2 cellular contexts compared by ENCODE assay signal in the genomic region with DNA sequence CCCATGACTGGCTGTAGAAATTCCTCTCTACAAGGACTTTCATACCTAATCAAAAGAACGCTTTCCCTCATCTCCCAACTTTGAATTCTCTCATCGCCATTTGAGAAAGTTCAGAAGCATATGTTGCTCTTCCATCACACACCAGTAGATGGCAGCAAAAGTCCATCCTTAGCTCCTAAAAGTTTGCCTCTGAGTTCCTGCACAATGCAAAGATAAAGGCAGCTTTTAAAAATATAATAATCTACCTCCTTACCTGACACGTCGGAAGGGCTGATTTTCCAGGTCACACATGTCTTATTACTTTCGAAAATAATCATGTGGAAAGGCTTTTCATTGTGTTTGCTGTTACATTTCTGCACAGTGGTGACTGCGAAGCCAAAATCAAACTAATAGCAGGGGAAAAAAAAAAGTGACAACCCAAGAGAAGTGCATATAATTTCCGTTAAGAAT.
TF ChIP-seq lines count a peak whose summit lies in the region.

No MANE protein-coding gene starts in this region.

TF ChIP-seq in HCT116, 20 proteins besides CTCF, POLR2A, EP300 and RAD21 (continued from another document):
- TF ChIP-seq, protein P1, sequence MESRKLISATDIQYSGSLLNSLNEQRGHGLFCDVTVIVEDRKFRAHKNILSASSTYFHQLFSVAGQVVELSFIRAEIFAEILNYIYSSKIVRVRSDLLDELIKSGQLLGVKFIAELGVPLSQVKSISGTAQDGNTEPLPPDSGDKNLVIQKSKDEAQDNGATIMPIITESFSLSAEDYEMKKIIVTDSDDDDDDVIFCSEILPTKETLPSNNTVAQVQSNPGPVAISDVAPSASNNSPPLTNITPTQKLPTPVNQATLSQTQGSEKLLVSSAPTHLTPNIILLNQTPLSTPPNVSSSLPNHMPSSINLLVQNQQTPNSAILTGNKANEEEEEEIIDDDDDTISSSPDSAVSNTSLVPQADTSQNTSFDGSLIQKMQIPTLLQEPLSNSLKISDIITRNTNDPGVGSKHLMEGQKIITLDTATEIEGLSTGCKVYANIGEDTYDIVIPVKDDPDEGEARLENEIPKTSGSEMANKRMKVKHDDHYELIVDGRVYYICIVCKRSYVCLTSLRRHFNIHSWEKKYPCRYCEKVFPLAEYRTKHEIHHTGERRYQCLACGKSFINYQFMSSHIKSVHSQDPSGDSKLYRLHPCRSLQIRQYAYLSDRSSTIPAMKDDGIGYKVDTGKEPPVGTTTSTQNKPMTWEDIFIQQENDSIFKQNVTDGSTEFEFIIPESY (IDR thresholded peaks at IDR 0.05; ENCODE audit: extremely low read depth, insufficient replicate concordance, low read length): no peak
- TF ChIP-seq FOSL1 (IDR thresholded peaks at IDR 0.05; ENCODE audit: low read depth) (no peak), ZFX (IDR thresholded peaks at IDR 0.05) (no peak), CBX3 (IDR thresholded peaks at IDR 0.05; ENCODE audit: low read depth) (no peak), CEBPB (IDR thresholded peaks at IDR 0.05; ENCODE audit: low read depth) (no peak), TCF7L2 (IDR thresholded peaks at IDR 0.05; ENCODE audit: borderline replicate concordance, extremely low read depth, insufficient read depth, insufficient read length) (no peak), SIN3A (IDR thresholded peaks at IDR 0.05; ENCODE audit: low read depth) (no peak), JUND (IDR thresholded peaks at IDR 0.05) (no peak), YY1 (IDR thresholded peaks at IDR 0.05; ENCODE audit: extremely low read depth, insufficient replicate concordance, low read depth, low read length) (no peak), EZH2phosphoT487 (IDR thresholded peaks at IDR 0.05; ENCODE audit: borderline replicate concordance) (no peak), ELF1 (IDR thresholded peaks at IDR 0.05; ENCODE audit: borderline replicate concordance, low read depth) (no peak), EZH2 (IDR thresholded peaks at IDR 0.05) (no peak), EGR1 (IDR thresholded peaks at IDR 0.05; ENCODE audit: low read depth) (no peak), SP1 (IDR thresholded peaks at IDR 0.05; ENCODE audit: low read depth) (no peak), POLR2AphosphoS5 (IDR thresholded peaks at IDR 0.05; ENCODE audit: low read depth, low read length) (no peak)
- TF ChIP-seq, protein P2, sequence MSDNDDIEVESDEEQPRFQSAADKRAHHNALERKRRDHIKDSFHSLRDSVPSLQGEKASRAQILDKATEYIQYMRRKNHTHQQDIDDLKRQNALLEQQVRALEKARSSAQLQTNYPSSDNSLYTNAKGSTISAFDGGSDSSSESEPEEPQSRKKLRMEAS (IDR thresholded peaks at IDR 0.05): no peak
- TF ChIP-seq, protein P3, sequence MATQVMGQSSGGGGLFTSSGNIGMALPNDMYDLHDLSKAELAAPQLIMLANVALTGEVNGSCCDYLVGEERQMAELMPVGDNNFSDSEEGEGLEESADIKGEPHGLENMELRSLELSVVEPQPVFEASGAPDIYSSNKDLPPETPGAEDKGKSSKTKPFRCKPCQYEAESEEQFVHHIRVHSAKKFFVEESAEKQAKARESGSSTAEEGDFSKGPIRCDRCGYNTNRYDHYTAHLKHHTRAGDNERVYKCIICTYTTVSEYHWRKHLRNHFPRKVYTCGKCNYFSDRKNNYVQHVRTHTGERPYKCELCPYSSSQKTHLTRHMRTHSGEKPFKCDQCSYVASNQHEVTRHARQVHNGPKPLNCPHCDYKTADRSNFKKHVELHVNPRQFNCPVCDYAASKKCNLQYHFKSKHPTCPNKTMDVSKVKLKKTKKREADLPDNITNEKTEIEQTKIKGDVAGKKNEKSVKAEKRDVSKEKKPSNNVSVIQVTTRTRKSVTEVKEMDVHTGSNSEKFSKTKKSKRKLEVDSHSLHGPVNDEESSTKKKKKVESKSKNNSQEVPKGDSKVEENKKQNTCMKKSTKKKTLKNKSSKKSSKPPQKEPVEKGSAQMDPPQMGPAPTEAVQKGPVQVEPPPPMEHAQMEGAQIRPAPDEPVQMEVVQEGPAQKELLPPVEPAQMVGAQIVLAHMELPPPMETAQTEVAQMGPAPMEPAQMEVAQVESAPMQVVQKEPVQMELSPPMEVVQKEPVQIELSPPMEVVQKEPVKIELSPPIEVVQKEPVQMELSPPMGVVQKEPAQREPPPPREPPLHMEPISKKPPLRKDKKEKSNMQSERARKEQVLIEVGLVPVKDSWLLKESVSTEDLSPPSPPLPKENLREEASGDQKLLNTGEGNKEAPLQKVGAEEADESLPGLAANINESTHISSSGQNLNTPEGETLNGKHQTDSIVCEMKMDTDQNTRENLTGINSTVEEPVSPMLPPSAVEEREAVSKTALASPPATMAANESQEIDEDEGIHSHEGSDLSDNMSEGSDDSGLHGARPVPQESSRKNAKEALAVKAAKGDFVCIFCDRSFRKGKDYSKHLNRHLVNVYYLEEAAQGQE (IDR thresholded peaks at IDR 0.05; ENCODE audit: low read depth): no peak

TF ChIP-seq in WTC11, 78 proteins besides CTCF, POLR2A, EP300 and RAD21 (continued from another document):
- TF ChIP-seq, protein P4, sequence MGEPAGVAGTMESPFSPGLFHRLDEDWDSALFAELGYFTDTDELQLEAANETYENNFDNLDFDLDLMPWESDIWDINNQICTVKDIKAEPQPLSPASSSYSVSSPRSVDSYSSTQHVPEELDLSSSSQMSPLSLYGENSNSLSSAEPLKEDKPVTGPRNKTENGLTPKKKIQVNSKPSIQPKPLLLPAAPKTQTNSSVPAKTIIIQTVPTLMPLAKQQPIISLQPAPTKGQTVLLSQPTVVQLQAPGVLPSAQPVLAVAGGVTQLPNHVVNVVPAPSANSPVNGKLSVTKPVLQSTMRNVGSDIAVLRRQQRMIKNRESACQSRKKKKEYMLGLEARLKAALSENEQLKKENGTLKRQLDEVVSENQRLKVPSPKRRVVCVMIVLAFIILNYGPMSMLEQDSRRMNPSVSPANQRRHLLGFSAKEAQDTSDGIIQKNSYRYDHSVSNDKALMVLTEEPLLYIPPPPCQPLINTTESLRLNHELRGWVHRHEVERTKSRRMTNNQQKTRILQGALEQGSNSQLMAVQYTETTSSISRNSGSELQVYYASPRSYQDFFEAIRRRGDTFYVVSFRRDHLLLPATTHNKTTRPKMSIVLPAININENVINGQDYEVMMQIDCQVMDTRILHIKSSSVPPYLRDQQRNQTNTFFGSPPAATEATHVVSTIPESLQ (CRISPR knock-in tag; IDR thresholded peaks at IDR 0.05): no peak
- TF ChIP-seq, protein P5, sequence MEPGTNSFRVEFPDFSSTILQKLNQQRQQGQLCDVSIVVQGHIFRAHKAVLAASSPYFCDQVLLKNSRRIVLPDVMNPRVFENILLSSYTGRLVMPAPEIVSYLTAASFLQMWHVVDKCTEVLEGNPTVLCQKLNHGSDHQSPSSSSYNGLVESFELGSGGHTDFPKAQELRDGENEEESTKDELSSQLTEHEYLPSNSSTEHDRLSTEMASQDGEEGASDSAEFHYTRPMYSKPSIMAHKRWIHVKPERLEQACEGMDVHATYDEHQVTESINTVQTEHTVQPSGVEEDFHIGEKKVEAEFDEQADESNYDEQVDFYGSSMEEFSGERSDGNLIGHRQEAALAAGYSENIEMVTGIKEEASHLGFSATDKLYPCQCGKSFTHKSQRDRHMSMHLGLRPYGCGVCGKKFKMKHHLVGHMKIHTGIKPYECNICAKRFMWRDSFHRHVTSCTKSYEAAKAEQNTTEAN (CRISPR knock-in tag; IDR thresholded peaks at IDR 0.05): no peak
- no peak for TF ChIP-seq TCF7 (CRISPR knock-in tag; IDR thresholded peaks at IDR 0.05; ENCODE audit: low read depth)
- no peak for TF ChIP-seq SOX15 (CRISPR knock-in tag; IDR thresholded peaks at IDR 0.05)
- TF ChIP-seq ZNF219 (CRISPR knock-in tag; IDR thresholded peaks at IDR 0.05; ENCODE audit: borderline replicate concordance): no peak
- TF ChIP-seq, protein P6, sequence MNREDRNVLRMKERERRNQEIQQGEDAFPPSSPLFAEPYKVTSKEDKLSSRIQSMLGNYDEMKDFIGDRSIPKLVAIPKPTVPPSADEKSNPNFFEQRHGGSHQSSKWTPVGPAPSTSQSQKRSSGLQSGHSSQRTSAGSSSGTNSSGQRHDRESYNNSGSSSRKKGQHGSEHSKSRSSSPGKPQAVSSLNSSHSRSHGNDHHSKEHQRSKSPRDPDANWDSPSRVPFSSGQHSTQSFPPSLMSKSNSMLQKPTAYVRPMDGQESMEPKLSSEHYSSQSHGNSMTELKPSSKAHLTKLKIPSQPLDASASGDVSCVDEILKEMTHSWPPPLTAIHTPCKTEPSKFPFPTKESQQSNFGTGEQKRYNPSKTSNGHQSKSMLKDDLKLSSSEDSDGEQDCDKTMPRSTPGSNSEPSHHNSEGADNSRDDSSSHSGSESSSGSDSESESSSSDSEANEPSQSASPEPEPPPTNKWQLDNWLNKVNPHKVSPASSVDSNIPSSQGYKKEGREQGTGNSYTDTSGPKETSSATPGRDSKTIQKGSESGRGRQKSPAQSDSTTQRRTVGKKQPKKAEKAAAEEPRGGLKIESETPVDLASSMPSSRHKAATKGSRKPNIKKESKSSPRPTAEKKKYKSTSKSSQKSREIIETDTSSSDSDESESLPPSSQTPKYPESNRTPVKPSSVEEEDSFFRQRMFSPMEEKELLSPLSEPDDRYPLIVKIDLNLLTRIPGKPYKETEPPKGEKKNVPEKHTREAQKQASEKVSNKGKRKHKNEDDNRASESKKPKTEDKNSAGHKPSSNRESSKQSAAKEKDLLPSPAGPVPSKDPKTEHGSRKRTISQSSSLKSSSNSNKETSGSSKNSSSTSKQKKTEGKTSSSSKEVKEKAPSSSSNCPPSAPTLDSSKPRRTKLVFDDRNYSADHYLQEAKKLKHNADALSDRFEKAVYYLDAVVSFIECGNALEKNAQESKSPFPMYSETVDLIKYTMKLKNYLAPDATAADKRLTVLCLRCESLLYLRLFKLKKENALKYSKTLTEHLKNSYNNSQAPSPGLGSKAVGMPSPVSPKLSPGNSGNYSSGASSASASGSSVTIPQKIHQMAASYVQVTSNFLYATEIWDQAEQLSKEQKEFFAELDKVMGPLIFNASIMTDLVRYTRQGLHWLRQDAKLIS (CRISPR knock-in tag; IDR thresholded peaks at IDR 0.05; ENCODE audit: borderline replicate concordance): no peak
- TF ChIP-seq ZNF416 (CRISPR knock-in tag; IDR thresholded peaks at IDR 0.05): no peak
- no peak for TF ChIP-seq RELA (CRISPR knock-in tag; IDR thresholded peaks at IDR 0.05; ENCODE audit: borderline replicate concordance)
- TF ChIP-seq NFE2L1 (CRISPR knock-in tag; IDR thresholded peaks at IDR 0.05): no peak
- TF ChIP-seq CREM (CRISPR knock-in tag; IDR thresholded peaks at IDR 0.05): no peak
- no peak for TF ChIP-seq NR2C2 (CRISPR knock-in tag; IDR thresholded peaks at IDR 0.05)
- TF ChIP-seq, protein P7, sequence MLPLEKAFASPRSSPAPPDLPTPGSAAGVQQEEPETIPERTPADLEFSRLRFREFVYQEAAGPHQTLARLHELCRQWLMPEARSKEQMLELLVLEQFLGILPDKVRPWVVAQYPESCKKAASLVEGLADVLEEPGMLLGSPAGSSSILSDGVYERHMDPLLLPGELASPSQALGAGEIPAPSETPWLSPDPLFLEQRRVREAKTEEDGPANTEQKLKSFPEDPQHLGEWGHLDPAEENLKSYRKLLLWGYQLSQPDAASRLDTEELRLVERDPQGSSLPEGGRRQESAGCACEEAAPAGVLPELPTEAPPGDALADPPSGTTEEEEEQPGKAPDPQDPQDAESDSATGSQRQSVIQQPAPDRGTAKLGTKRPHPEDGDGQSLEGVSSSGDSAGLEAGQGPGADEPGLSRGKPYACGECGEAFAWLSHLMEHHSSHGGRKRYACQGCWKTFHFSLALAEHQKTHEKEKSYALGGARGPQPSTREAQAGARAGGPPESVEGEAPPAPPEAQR (CRISPR knock-in tag; IDR thresholded peaks at IDR 0.05): no peak
- TF ChIP-seq, protein P8, sequence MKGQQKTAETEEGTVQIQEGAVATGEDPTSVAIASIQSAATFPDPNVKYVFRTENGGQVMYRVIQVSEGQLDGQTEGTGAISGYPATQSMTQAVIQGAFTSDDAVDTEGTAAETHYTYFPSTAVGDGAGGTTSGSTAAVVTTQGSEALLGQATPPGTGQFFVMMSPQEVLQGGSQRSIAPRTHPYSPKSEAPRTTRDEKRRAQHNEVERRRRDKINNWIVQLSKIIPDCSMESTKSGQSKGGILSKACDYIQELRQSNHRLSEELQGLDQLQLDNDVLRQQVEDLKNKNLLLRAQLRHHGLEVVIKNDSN (CRISPR knock-in tag; IDR thresholded peaks at IDR 0.05): no peak
- TF ChIP-seq, protein P9, sequence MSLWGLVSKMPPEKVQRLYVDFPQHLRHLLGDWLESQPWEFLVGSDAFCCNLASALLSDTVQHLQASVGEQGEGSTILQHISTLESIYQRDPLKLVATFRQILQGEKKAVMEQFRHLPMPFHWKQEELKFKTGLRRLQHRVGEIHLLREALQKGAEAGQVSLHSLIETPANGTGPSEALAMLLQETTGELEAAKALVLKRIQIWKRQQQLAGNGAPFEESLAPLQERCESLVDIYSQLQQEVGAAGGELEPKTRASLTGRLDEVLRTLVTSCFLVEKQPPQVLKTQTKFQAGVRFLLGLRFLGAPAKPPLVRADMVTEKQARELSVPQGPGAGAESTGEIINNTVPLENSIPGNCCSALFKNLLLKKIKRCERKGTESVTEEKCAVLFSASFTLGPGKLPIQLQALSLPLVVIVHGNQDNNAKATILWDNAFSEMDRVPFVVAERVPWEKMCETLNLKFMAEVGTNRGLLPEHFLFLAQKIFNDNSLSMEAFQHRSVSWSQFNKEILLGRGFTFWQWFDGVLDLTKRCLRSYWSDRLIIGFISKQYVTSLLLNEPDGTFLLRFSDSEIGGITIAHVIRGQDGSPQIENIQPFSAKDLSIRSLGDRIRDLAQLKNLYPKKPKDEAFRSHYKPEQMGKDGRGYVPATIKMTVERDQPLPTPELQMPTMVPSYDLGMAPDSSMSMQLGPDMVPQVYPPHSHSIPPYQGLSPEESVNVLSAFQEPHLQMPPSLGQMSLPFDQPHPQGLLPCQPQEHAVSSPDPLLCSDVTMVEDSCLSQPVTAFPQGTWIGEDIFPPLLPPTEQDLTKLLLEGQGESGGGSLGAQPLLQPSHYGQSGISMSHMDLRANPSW (CRISPR knock-in tag; conservative IDR thresholded peaks at IDR 0.05; ENCODE audit: low read depth): no peak
- TF ChIP-seq ETV6 (CRISPR knock-in tag; IDR thresholded peaks at IDR 0.05): no peak
- TF ChIP-seq ESRRA (CRISPR knock-in tag; IDR thresholded peaks at IDR 0.05; ENCODE audit: borderline replicate concordance): no peak
- TF ChIP-seq NFYB (CRISPR knock-in tag; conservative IDR thresholded peaks at IDR 0.05; ENCODE audit: low read depth): no peak
